ENCODE assay signal across 28 cellular contexts in the genomic region with DNA sequence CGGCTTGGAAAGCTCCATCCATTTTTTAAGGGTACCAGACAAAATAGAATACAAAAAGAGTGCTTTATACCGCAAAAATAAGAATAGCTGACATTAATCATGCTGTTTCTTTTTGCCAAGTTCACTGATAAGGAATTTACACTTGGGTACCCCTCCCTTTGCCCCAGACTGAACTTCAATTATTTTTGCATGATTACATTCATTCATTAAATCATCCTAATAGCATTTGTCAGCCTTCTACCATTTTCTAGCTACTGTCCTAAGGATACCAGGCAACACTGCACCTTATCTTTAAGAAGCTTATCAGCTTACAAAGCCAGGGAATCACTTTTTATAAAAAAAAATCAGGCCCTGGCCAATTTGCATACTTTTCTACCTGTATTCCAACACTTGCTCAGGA. TPM values are rescaled to one million over a fixed set of nuclear protein-coding genes. Genes with fewer than 3 reads are reported as not detected.
"Had no signal": no experiment of that assay in that cellular context is flagged by ENCODE, and none has a peak within 500 bp of the region (broad histone marks: within the 10 kb centered on the region; RNA-seq: fewer than 3 reads in every experiment).

No MANE protein-coding gene starts in this region.

- H3K4me1 ChIP-seq: lower lobe of right lung, psoas muscle, sigmoid colon, thyroid gland, vagina had no signal

- H3K9me3 ChIP-seq: lower lobe of right lung, ovary, psoas muscle, thyroid gland, vagina had no signal

- H3K27me3 ChIP-seq: dorsolateral prefrontal cortex, heart right ventricle, ovary, sigmoid colon, stomach, thyroid gland, vagina had no signal

- H3K4me3 ChIP-seq: dorsolateral prefrontal cortex, heart right ventricle, lower lobe of right lung, ovary, psoas muscle, sigmoid colon, stomach, thyroid gland, vagina had no signal

- H3K27ac ChIP-seq: dorsolateral prefrontal cortex, epithelial cell of prostate, heart right ventricle, lower lobe of right lung, ovary, psoas muscle, sigmoid colon, stomach, thyroid gland, vagina had no signal

- DNase-seq: dorsolateral prefrontal cortex; effector CD4-positive, alpha-beta T cell; foreskin melanocyte; glutamatergic neuron; heart right ventricle; hippocampal formation; immature natural killer cell; islet precursor cell; left ventricle myocardium superior; lower lobe of right lung; naive thymus-derived CD8-positive, alpha-beta T cell; nephron progenitor cell; occipital lobe; ovary; posterior cingulate gyrus; psoas muscle; right cardiac atrium; sigmoid colon; stimulated activated CD4-positive, alpha-beta T cell treated with anti-CD3 and anti-CD28 coated beads, Interleukin-2, amount 100 ng/mL, for 24 hours; stimulated activated CD4-positive, alpha-beta T cell treated with anti-CD3 and anti-CD28 coated beads, Interleukin-4, amount 100 ng/mL, for 24 hours; stimulated activated naive CD4-positive, alpha-beta T cell treated with Interleukin-2 at 50 U/mL for 16 hours; stomach; thyroid gland; trophoblast cell had no signal

- ATAC-seq: esophagus mucosa; heart right ventricle; left ventricle myocardium superior; lower lobe of right lung; naive thymus-derived CD8-positive, alpha-beta T cell; psoas muscle; right cardiac atrium; stimulated activated effector memory CD8-positive, alpha-beta T cell treated with anti-CD3 and anti-CD28 coated beads, Interleukin-12 subunit alpha, Interleukin-12 subunit beta, amount 100 ng/mL, for 72 hours had no signal

- H3K36me3 ChIP-seq: heart right ventricle, lower lobe of right lung, ovary, sigmoid colon, stomach, thyroid gland, vagina had no signal

RNA-seq across cellular contexts. Expression of gene KCTD16, which starts 48.6 kb away (rescaled TPM):
- total RNA-seq: esophagus mucosa, left ventricle myocardium superior had no signal
- polyA plus RNA-seq: naive thymus-derived CD8-positive, alpha-beta T cell had no signal
